ENCODE assay signal across 8 cellular contexts in genomic region chr16:85799497-85800320, GRCh38. TPM values are rescaled to one million over a fixed set of nuclear protein-coding genes. Genes with fewer than 3 reads are reported as not detected.
DNase-seq lines count a peak whose midpoint lies in the region; ATAC-seq lines count a peak whose summit lies in the region.

Gene COX4I1, plus strand, starts transcription at chr16:85799695. Its CDS starts 1,511 bp downstream, at chr16:85801206.
Gene EMC8, minus strand, starts transcription at chr16:85799544. Its CDS starts 249 bp downstream, at chr16:85799295.

- CTCF ChIA-PET in activated CD4-positive, alpha-beta T cell treated with anti-CD3 and anti-CD28 coated beads, Interleukin-2, amount 10 ng/mL, durations not matched to agents 7 days and 5 days (lab: Charles Lee): interaction anchor here (0.6 to 3.7 kb wide), 2 partner anchors 22 to 69 kb away, joined by 3 to 16 read pairs; no protein-coding TSS in a partner anchor

- peak within 1 kb of the TSS; percentile 86 for H3K4me3 Mint-ChIP-seq in activated CD4-positive, alpha-beta T cell treated with anti-CD3 and anti-CD28 coated beads, Interleukin-2, amount 10 ng/mL, durations not matched to agents 7 days and 5 days

- ATAC-seq in GM19351 (IDR thresholded peaks at IDR 0.05; ENCODE audit: unreplicated experiment) (peak; percentile 76), HG03520 (IDR thresholded peaks at IDR 0.05; ENCODE audit: unreplicated experiment) (peak; percentile 65)

- H3K27me3 Mint-ChIP-seq in activated CD4-positive, alpha-beta T cell treated with anti-CD3 and anti-CD28 coated beads, Interleukin-2, amount 10 ng/mL, durations not matched to agents 7 days and 5 days: no peaks in the 10 kb centered on the region

- peaks cover 44% of the 10 kb centered on the region for H3K36me3 Mint-ChIP-seq in activated CD4-positive, alpha-beta T cell treated with anti-CD3 and anti-CD28 coated beads, Interleukin-2, amount 10 ng/mL, durations not matched to agents 7 days and 5 days (ENCODE audit: low read depth)

- DNase-seq in C1 segment of cervical spinal cord (lab: John Stamatoyannopoulos, UW) (peak; percentile 53 to 97 (median 90)), NCI-H526 treated with DMSO at 0.1 percent for 48 hours (lab: John Stamatoyannopoulos, UW) (peak; percentile 79), cortex of kidney (lab: John Stamatoyannopoulos, UW) (peak; percentile 72), left kidney (ENCODE audit: low read depth, low spot score) (peak; percentile 98)
- peak; percentile 94 for DNase-seq in activated CD4-positive, alpha-beta T cell treated with anti-CD3 and anti-CD28 coated beads, Interleukin-2, amount 10 ng/mL, durations not matched to agents 7 days and 5 days
- peak; percentile 94 for DNase-seq in stimulated activated CD4-positive, alpha-beta T cell treated with anti-CD3 and anti-CD28 coated beads, Interleukin-1b, Interleukin-23, amount 100 ng/mL, for 48 hours

- H3K27ac Mint-ChIP-seq in activated CD4-positive, alpha-beta T cell treated with anti-CD3 and anti-CD28 coated beads, Interleukin-2, amount 10 ng/mL, durations not matched to agents 7 days and 5 days: peak within 1 kb of the TSS; percentile 92

- peaks cover 63% of the 10 kb centered on the region for H3K4me1 Mint-ChIP-seq in activated CD4-positive, alpha-beta T cell treated with anti-CD3 and anti-CD28 coated beads, Interleukin-2, amount 10 ng/mL, durations not matched to agents 7 days and 5 days

- H3K9me3 Mint-ChIP-seq in activated CD4-positive, alpha-beta T cell treated with anti-CD3 and anti-CD28 coated beads, Interleukin-2, amount 10 ng/mL, durations not matched to agents 7 days and 5 days: no peaks in the 10 kb centered on the region

- POLR2A ChIA-PET in activated CD4-positive, alpha-beta T cell treated with anti-CD3 and anti-CD28 coated beads, Interleukin-2, amount 10 ng/mL, durations not matched to agents 7 days and 5 days (lab: Charles Lee): interaction anchor here (0.5 to 0.6 kb wide), 2 partner anchors 22 to 108 kb away, joined by 3 to 4 read pairs; no protein-coding TSS in a partner anchor

RNA-seq across cellular contexts. Expression of gene COX4I1, which starts in this region (rescaled TPM):
- 100 to 1,000 TPM; 461 to 486 TPM for total RNA-seq in activated CD4-positive, alpha-beta T cell treated with anti-CD3 and anti-CD28 coated beads, Interleukin-2, amount 10 ng/mL, durations not matched to agents 7 days and 5 days

RNA-seq across cellular contexts. Expression of gene EMC8, which starts in this region (rescaled TPM):
- 10 to 100 TPM; 24.0 to 27.6 TPM for total RNA-seq in activated CD4-positive, alpha-beta T cell treated with anti-CD3 and anti-CD28 coated beads, Interleukin-2, amount 10 ng/mL, durations not matched to agents 7 days and 5 days

Comparison
In these comparisons a context has a peak if more than half of its experiments do, and no peak if none do; other contexts are left out.
1. Peak in every context shown above with its lines: DNase-seq and ATAC-seq.